Comparison of ENCODE assay signal across 1 cellular context in the genomic region with DNA sequence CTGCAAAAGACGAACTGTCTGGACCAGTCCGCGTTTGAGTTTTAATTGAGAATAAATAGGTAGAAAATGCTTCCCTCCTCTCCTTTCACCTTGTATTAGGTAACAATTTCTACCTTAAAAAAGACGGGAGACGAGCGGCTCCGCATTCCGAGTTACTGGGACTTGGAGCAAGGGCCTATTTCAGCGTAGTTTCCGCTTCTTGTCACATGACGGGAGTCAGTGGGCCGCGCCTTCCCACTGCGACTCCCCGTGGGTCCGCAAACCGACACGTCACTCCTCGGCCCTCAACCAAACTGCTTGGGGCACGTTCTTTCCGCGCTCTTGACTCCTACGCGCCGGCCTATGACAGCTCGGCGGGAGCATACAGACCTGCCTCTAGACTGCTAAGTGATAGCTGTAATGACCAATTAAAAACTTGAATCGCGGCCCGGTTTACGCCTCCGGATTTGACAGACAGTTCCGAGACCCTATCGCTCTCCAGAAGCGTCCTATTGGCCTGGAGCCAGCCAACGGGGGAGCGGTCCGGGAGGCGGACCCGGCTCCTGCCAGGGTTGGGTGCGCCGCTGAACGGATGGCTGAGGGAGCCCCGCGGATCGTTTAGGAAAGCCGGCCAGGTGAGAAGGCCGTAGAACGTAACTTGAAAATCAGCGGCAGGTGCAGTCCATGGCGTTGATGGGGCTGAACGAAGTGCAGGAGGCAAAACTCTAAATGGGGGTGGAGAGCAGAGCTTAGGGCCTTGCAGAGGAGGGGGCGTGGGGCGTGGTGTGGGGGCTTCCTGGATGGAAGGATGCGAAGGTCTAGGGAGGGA.
TF ChIP-seq lines count a peak whose summit lies in the region.

A gene (plus strand): TSS at position 548 of the 808 bp plus-strand sequence. CDS start 3,064 bp downstream, outside the sequence.

TF ChIP-seq in HEK293, 187 proteins besides CTCF, POLR2A, EP300 and RAD21 (continued from another document and continues in another):
- TF ChIP-seq, protein P1, sequence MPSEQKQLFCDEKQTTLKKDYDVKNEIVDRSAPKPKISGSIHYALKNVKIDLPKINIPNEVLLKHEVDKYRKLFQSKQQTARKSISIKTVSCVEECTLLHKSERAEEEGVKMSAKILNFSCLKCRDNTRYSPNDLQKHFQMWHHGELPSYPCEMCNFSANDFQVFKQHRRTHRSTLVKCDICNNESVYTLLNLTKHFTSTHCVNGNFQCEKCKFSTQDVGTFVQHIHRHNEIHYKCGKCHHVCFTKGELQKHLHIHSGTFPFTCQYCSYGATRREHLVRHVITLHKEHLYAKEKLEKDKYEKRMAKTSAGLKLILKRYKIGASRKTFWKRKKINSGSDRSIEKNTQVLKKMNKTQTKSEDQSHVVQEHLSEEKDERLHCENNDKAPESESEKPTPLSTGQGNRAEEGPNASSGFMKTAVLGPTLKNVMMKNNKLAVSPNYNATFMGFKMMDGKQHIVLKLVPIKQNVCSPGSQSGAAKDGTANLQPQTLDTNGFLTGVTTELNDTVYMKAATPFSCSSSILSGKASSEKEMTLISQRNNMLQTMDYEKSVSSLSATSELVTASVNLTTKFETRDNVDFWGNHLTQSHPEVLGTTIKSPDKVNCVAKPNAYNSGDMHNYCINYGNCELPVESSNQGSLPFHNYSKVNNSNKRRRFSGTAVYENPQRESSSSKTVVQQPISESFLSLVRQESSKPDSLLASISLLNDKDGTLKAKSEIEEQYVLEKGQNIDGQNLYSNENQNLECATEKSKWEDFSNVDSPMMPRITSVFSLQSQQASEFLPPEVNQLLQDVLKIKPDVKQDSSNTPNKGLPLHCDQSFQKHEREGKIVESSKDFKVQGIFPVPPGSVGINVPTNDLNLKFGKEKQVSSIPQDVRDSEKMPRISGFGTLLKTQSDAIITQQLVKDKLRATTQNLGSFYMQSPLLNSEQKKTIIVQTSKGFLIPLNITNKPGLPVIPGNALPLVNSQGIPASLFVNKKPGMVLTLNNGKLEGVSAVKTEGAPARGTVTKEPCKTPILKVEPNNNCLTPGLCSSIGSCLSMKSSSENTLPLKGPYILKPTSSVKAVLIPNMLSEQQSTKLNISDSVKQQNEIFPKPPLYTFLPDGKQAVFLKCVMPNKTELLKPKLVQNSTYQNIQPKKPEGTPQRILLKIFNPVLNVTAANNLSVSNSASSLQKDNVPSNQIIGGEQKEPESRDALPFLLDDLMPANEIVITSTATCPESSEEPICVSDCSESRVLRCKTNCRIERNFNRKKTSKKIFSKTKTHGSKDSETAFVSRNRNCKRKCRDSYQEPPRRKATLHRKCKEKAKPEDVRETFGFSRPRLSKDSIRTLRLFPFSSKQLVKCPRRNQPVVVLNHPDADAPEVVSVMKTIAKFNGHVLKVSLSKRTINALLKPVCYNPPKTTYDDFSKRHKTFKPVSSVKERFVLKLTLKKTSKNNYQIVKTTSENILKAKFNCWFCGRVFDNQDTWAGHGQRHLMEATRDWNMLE (tag by site-specific recombination; conservative IDR thresholded peaks at IDR 0.05; ENCODE audit: low read depth), result no peak
- TF ChIP-seq, protein P2, sequence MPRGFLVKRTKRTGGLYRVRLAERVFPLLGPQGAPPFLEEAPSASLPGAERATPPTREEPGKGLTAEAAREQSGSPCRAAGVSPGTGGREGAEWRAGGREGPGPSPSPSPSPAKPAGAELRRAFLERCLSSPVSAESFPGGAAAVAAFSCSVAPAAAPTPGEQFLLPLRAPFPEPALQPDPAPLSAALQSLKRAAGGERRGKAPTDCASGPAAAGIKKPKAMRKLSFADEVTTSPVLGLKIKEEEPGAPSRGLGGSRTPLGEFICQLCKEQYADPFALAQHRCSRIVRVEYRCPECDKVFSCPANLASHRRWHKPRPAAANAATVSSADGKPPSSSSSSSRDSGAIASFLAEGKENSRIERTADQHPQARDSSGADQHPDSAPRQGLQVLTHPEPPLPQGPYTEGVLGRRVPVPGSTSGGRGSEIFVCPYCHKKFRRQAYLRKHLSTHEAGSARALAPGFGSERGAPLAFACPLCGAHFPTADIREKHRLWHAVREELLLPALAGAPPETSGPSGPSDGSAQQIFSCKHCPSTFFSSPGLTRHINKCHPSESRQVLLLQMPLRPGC (tag by site-specific recombination; IDR thresholded peaks at IDR 0.05), result no peak; the same call in 1 of the 2 replicates
- no peak for TF ChIP-seq ZNF623 (tag by site-specific recombination; IDR thresholded peaks at IDR 0.05)
- TF ChIP-seq, protein P3, sequence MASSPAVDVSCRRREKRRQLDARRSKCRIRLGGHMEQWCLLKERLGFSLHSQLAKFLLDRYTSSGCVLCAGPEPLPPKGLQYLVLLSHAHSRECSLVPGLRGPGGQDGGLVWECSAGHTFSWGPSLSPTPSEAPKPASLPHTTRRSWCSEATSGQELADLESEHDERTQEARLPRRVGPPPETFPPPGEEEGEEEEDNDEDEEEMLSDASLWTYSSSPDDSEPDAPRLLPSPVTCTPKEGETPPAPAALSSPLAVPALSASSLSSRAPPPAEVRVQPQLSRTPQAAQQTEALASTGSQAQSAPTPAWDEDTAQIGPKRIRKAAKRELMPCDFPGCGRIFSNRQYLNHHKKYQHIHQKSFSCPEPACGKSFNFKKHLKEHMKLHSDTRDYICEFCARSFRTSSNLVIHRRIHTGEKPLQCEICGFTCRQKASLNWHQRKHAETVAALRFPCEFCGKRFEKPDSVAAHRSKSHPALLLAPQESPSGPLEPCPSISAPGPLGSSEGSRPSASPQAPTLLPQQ (tag by site-specific recombination; IDR thresholded peaks at IDR 0.05), result no peak; the same call in 1 of the 2 replicates
- TF ChIP-seq OVOL3 (tag by site-specific recombination; IDR thresholded peaks at IDR 0.05), result no peak
- peak; percentile 94 for TF ChIP-seq GLIS1 (tag by site-specific recombination; IDR thresholded peaks at IDR 0.05)
- TF ChIP-seq, protein P4, sequence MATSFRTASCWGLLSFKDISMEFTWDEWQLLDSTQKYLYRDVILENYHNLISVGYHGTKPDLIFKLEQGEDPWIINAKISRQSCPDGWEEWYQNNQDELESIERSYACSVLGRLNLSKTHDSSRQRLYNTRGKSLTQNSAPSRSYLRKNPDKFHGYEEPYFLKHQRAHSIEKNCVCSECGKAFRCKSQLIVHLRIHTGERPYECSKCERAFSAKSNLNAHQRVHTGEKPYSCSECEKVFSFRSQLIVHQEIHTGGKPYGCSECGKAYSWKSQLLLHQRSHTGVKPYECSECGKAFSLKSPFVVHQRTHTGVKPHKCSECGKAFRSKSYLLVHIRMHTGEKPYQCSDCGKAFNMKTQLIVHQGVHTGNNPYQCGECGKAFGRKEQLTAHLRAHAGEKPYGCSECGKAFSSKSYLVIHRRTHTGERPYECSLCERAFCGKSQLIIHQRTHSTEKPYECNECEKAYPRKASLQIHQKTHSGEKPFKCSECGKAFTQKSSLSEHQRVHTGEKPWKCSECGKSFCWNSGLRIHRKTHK (tag by site-specific recombination; IDR thresholded peaks at IDR 0.05), result no peak
- TF ChIP-seq, protein P5, sequence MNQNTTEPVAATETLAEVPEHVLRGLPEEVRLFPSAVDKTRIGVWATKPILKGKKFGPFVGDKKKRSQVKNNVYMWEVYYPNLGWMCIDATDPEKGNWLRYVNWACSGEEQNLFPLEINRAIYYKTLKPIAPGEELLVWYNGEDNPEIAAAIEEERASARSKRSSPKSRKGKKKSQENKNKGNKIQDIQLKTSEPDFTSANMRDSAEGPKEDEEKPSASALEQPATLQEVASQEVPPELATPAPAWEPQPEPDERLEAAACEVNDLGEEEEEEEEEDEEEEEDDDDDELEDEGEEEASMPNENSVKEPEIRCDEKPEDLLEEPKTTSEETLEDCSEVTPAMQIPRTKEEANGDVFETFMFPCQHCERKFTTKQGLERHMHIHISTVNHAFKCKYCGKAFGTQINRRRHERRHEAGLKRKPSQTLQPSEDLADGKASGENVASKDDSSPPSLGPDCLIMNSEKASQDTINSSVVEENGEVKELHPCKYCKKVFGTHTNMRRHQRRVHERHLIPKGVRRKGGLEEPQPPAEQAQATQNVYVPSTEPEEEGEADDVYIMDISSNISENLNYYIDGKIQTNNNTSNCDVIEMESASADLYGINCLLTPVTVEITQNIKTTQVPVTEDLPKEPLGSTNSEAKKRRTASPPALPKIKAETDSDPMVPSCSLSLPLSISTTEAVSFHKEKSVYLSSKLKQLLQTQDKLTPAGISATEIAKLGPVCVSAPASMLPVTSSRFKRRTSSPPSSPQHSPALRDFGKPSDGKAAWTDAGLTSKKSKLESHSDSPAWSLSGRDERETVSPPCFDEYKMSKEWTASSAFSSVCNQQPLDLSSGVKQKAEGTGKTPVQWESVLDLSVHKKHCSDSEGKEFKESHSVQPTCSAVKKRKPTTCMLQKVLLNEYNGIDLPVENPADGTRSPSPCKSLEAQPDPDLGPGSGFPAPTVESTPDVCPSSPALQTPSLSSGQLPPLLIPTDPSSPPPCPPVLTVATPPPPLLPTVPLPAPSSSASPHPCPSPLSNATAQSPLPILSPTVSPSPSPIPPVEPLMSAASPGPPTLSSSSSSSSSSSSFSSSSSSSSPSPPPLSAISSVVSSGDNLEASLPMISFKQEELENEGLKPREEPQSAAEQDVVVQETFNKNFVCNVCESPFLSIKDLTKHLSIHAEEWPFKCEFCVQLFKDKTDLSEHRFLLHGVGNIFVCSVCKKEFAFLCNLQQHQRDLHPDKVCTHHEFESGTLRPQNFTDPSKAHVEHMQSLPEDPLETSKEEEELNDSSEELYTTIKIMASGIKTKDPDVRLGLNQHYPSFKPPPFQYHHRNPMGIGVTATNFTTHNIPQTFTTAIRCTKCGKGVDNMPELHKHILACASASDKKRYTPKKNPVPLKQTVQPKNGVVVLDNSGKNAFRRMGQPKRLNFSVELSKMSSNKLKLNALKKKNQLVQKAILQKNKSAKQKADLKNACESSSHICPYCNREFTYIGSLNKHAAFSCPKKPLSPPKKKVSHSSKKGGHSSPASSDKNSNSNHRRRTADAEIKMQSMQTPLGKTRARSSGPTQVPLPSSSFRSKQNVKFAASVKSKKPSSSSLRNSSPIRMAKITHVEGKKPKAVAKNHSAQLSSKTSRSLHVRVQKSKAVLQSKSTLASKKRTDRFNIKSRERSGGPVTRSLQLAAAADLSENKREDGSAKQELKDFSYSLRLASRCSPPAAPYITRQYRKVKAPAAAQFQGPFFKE (tag by site-specific recombination; IDR thresholded peaks at IDR 0.05; ENCODE audit: borderline replicate concordance), result no peak
- no peak for TF ChIP-seq ZNF521 (tag by site-specific recombination; IDR thresholded peaks at IDR 0.05)
- TF ChIP-seq SP2 (tag by site-specific recombination; IDR thresholded peaks at IDR 0.05), result peak; percentile 96
- TF ChIP-seq ZNF302 (tag by site-specific recombination; IDR thresholded peaks at IDR 0.05; ENCODE audit: low read depth), result no peak
- TF ChIP-seq, protein P6, sequence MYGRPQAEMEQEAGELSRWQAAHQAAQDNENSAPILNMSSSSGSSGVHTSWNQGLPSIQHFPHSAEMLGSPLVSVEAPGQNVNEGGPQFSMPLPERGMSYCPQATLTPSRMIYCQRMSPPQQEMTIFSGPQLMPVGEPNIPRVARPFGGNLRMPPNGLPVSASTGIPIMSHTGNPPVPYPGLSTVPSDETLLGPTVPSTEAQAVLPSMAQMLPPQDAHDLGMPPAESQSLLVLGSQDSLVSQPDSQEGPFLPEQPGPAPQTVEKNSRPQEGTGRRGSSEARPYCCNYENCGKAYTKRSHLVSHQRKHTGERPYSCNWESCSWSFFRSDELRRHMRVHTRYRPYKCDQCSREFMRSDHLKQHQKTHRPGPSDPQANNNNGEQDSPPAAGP (tag by site-specific recombination; IDR thresholded peaks at IDR 0.05), result peak; percentile 9; the same call in 1 of the 2 replicates
- TF ChIP-seq ZNF416 (tag by site-specific recombination; IDR thresholded peaks at IDR 0.05), result no peak
- TF ChIP-seq ZNF529 (tag by site-specific recombination; IDR thresholded peaks at IDR 0.05; ENCODE audit: insufficient replicate concordance), result no peak
- TF ChIP-seq, protein P7, sequence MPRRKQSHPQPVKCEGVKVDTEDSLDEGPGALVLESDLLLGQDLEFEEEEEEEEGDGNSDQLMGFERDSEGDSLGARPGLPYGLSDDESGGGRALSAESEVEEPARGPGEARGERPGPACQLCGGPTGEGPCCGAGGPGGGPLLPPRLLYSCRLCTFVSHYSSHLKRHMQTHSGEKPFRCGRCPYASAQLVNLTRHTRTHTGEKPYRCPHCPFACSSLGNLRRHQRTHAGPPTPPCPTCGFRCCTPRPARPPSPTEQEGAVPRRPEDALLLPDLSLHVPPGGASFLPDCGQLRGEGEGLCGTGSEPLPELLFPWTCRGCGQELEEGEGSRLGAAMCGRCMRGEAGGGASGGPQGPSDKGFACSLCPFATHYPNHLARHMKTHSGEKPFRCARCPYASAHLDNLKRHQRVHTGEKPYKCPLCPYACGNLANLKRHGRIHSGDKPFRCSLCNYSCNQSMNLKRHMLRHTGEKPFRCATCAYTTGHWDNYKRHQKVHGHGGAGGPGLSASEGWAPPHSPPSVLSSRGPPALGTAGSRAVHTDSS (tag by site-specific recombination; IDR thresholded peaks at IDR 0.05), result no peak
- TF ChIP-seq MYNN (tag by site-specific recombination; IDR thresholded peaks at IDR 0.05; ENCODE audit: borderline replicate concordance), result no peak
- peak; percentile 63; the same call in 1 of the 2 replicates for TF ChIP-seq ZNF24 (tag by site-specific recombination; IDR thresholded peaks at IDR 0.05)
- TF ChIP-seq RBAK (tag by site-specific recombination; IDR thresholded peaks at IDR 0.05), result no peak
- TF ChIP-seq ZNF558 (tag by site-specific recombination; IDR thresholded peaks at IDR 0.05), result no peak
- TF ChIP-seq KLF16 (tag by site-specific recombination; IDR thresholded peaks at IDR 0.05), result peak; percentile 91
- TF ChIP-seq SCRT1 (tag by site-specific recombination; IDR thresholded peaks at IDR 0.05; ENCODE audit: borderline replicate concordance), result no peak
- TF ChIP-seq ZNF248 (tag by site-specific recombination; IDR thresholded peaks at IDR 0.05), result no peak
- TF ChIP-seq ZNF571 (tag by site-specific recombination; IDR thresholded peaks at IDR 0.05), result no peak
- TF ChIP-seq, protein P8, sequence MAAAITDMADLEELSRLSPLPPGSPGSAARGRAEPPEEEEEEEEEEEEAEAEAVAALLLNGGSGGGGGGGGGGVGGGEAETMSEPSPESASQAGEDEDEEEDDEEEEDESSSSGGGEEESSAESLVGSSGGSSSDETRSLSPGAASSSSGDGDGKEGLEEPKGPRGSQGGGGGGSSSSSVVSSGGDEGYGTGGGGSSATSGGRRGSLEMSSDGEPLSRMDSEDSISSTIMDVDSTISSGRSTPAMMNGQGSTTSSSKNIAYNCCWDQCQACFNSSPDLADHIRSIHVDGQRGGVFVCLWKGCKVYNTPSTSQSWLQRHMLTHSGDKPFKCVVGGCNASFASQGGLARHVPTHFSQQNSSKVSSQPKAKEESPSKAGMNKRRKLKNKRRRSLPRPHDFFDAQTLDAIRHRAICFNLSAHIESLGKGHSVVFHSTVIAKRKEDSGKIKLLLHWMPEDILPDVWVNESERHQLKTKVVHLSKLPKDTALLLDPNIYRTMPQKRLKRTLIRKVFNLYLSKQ (tag by site-specific recombination; IDR thresholded peaks at IDR 0.05; ENCODE audit: borderline replicate concordance), result no peak
